In the genomic region with DNA sequence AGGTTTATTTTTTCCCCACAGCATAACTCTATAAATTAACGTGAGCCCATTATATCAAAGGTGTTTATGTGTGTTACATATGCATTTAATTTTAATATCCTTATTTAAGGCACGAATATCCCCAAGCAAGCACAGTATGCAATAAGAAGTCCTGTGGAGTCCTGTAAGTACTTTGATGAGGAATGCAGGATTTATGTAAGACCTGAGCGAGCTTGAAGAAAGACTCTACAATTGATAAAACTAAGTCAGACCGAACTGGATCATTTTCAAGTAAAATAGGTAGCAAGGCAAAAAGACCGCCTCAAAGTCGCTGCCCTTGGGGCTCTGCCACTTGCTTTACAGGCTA, we compare ENCODE assay signal across 9 cellular contexts. TPM values are rescaled to one million over a fixed set of nuclear protein-coding genes. Genes with fewer than 3 reads are reported as not detected.
DNase-seq lines count a peak whose midpoint lies in the region; ATAC-seq, FAIRE-seq and TF ChIP-seq lines count a peak whose summit lies in the region.
"Had no signal": no experiment of that assay in that cellular context is flagged by ENCODE, and none has a peak within 500 bp of the region (broad histone marks: within the 10 kb centered on the region; RNA-seq: fewer than 3 reads in every experiment).

No MANE protein-coding gene starts in this region.

- peak overlapping the region; percentile 91 for H3K27ac ChIP-seq in left ventricle myocardium inferior (replicated peaks)
- H3K27ac ChIP-seq in pancreas, result peak overlapping the region; percentile 67 to 93 (median 73)

- H3K4me3 ChIP-seq in AG10803 (ENCODE audit: low read length) (peak overlapping the region; percentile 92), adipocyte (ENCODE audit: low read length) (peak overlapping the region; percentile 95), left ventricle myocardium inferior (peak overlapping the region; percentile 86), pancreas (peak overlapping the region in 3 of 4 donors; percentile 34 to 64 (median 56))

- no peaks in the 10 kb centered on the region for H3K36me3 ChIP-seq in adipocyte (ENCODE audit: control insufficient read depth, insufficient read depth, low read length, severe bottlenecking)
- H3K36me3 ChIP-seq in left ventricle myocardium inferior, result no peaks in the 10 kb centered on the region
- no peaks in the 10 kb centered on the region for H3K36me3 ChIP-seq in pancreas

- H3K27me3 ChIP-seq in adipocyte (replicated peaks; ENCODE audit: control insufficient read depth, insufficient read depth, low read length) (no peaks in the 10 kb centered on the region), left ventricle myocardium inferior (ENCODE audit: low read depth) (no peaks in the 10 kb centered on the region), pancreas (no peaks in the 10 kb centered on the region)

- FAIRE-seq in pancreas (lab: Jason Lieb, UNC), result no peak

- no peaks in the 10 kb centered on the region for H3K9me3 ChIP-seq in adipocyte (ENCODE audit: control insufficient read depth, low read length)
- H3K9me3 ChIP-seq in left ventricle myocardium inferior (replicated peaks), result no peaks in the 10 kb centered on the region
- no peaks in the 10 kb centered on the region for H3K9me3 ChIP-seq in pancreas

- ATAC-seq in pancreas, result peak; percentile 6 to 30 (median 18)
- ATAC-seq in GM21447 (IDR thresholded peaks at IDR 0.05; ENCODE audit: unreplicated experiment), result no peak
- no peak for ATAC-seq in GM21515 (IDR thresholded peaks at IDR 0.05; ENCODE audit: unreplicated experiment)

- intact Hi-C loops in left ventricle myocardium inferior (cut with micrococcal nuclease), result no loop called here
- intact Hi-C loops in pancreas (cut with DNase I), result no loop called here

- H3K4me1 ChIP-seq in adipocyte (ENCODE audit: control insufficient read depth, insufficient read depth, low read length) (peaks cover 14% of the 10 kb centered on the region), left ventricle myocardium inferior (peaks cover 39% of the 10 kb centered on the region), pancreas (peaks cover 15 to 33% (median 20%) of the 10 kb centered on the region in 3 donors)

- DNase-seq in AG10803 (ENCODE audit: low read depth) (no peak), adipocyte (ENCODE audit: low read depth) (no peak), left ventricle myocardium inferior (no peak), pancreas (no peak)
- no peak for DNase-seq in stimulated activated CD4-positive, alpha-beta T cell treated with anti-CD3 and anti-CD28 coated beads, Interleukin-4, amount 100 ng/mL, for 4 hours
- no peak for DNase-seq in activated naive CD4-positive, alpha-beta T cell treated with Interleukin-2 at 50 U/mL for 16 hours
- DNase-seq: CD4-positive, CD25-positive, alpha-beta regulatory T cell had no signal

- 2 to 3% methylated on average over 6 of the region's 6 CpGs for WGBS in pancreas, 2 donors

- TF ChIP-seq CTCF in AG10803 (conservative IDR thresholded peaks at IDR 0.05; ENCODE audit: low read length) (no peak), left ventricle myocardium inferior (IDR thresholded peaks at IDR 0.05; ENCODE audit: borderline replicate concordance) (no peak), pancreas (IDR thresholded peaks at IDR 0.05) (no peak)

- H3K9ac ChIP-seq in adipocyte (ENCODE audit: low read length), result peak overlapping the region; percentile 86

RNA-seq across cellular contexts. Expression of gene SLC25A21, which starts 0.8 kb away (rescaled TPM):
- total RNA-seq in left ventricle myocardium inferior (0.77 TPM), pancreas (under 1 TPM; 0.37 to 0.92 (median 0.79) TPM)
- polyA plus RNA-seq in pancreas, result under 1 TPM; 0.42 to 0.46 TPM
- total RNA-seq: CD4-positive, CD25-positive, alpha-beta regulatory T cell had no signal
- polyA plus RNA-seq: CD4-positive, CD25-positive, alpha-beta regulatory T cell had no signal

RNA-seq across cellular contexts. Expression of gene MIPOL1, which starts 26.1 kb away (rescaled TPM):
- total RNA-seq in left ventricle myocardium inferior (8.9 TPM), pancreas (1 to 10 TPM; 4.8 to 9.0 (median 7.8) TPM)
- polyA plus RNA-seq in pancreas, result 1 to 10 TPM; 2.4 to 2.5 TPM
- total RNA-seq: CD4-positive, CD25-positive, alpha-beta regulatory T cell had no signal
- polyA plus RNA-seq: CD4-positive, CD25-positive, alpha-beta regulatory T cell had no signal

Comparison
In these comparisons a context has a peak if more than half of its experiments do, and no peak if none do; other contexts are left out.
1. ATAC-seq: peak in pancreas (4 of 4); none in GM21447 (single experiment) and GM21515 (single experiment).
2. Peak in every context shown above with its lines, with median percentiles within 50 percentile points of each other: H3K4me3 ChIP-seq.